Comparison of ENCODE assay signal across 8 cellular contexts in genomic region chr17:45315583-45316270, GRCh38. TPM values are rescaled to one million over a fixed set of nuclear protein-coding genes. Genes with fewer than 3 reads are reported as not detected.
DNase-seq lines count a peak whose midpoint lies in the region; ATAC-seq lines count a peak whose summit lies in the region.

No MANE protein-coding gene starts in this region.

- H3K36me3 Mint-ChIP-seq in CD4-positive, alpha-beta memory T cell, result peaks cover under 1 to 24% of the 10 kb centered on the region in 2 donors

- intact Hi-C loops in CD4-positive, alpha-beta memory T cell (cut with micrococcal nuclease), result loop anchor here (2.0 kb wide), 1 partner anchor 69 kb away; no protein-coding TSS in a partner anchor

- H2AFZ ChIP-seq in neuron (ENCODE audit: low read depth, low read length), result peak overlapping the region; percentile 28

- H3K27ac ChIP-seq in CD4-positive, alpha-beta memory T cell (ENCODE audit: low read depth, low read length), result peak overlapping the region; percentile 77
- no peak overlapping the region for H3K27ac ChIP-seq in ectodermal cell (ENCODE audit: insufficient read depth, low read depth, low read length, poor library complexity, severe bottlenecking)

- H3K27me3 Mint-ChIP-seq in CD4-positive, alpha-beta memory T cell, result no peaks in the 10 kb centered on the region

- H3K9me3 Mint-ChIP-seq in CD4-positive, alpha-beta memory T cell, result no peaks in the 10 kb centered on the region

- H3K4me1 Mint-ChIP-seq in CD4-positive, alpha-beta memory T cell, result peaks cover 60 to 91% (median 75%) of the 10 kb centered on the region in 4 donors

- no peaks in the 10 kb centered on the region for H3K9me3 ChIP-seq in CD4-positive, alpha-beta memory T cell (ENCODE audit: control insufficient read depth in 1 of 2, low read length in 2 of 2)
- H3K9me3 ChIP-seq in ectodermal cell (ENCODE audit: control insufficient read depth, low read length) (no peaks in the 10 kb centered on the region), neuron (ENCODE audit: low read length) (no peaks in the 10 kb centered on the region)

- peak overlapping the region; percentile 85 to 97 (median 93) for H3K4me3 Mint-ChIP-seq in CD4-positive, alpha-beta memory T cell

- H3K4me1 ChIP-seq in CD4-positive, alpha-beta memory T cell (ENCODE audit: insufficient read depth, low read length), result peaks cover 84% of the 10 kb centered on the region
- H3K4me1 ChIP-seq in ectodermal cell (ENCODE audit: control insufficient read depth, insufficient read depth, low read length) (peaks cover 27% of the 10 kb centered on the region), neuron (ENCODE audit: insufficient read depth, low read length) (peaks cover 31% of the 10 kb centered on the region)

- CTCF ChIA-PET in CD4-positive, alpha-beta memory T cell (lab: Charles Lee; ENCODE audit: partially characterized antibody), result interaction anchor here (0.6 to 5.0 kb wide), 11 partner anchors 9 to 166 kb away, joined by 3 to 46 read pairs (median 7); no protein-coding TSS in a partner anchor

- ATAC-seq in GM18517 (IDR thresholded peaks at IDR 0.05; ENCODE audit: unreplicated experiment) (no peak), HG03039 (IDR thresholded peaks at IDR 0.05; ENCODE audit: unreplicated experiment) (no peak)

- WGBS in ectodermal cell, 2 experiments, result 31 to 33% methylated on average over 8 of the region's 8 CpGs

- POLR2A ChIA-PET in CD4-positive, alpha-beta memory T cell (lab: Charles Lee; ENCODE audit: partially characterized antibody), result interaction anchor here (0.7 to 11.7 kb wide), 27 partner anchors 8 to 170 kb away, joined by 3 to 324 read pairs (median 7); partner anchors contain the start of genes FMNL1, HEXIM1, HEXIM2 and SPATA32

- H3K4me3 ChIP-seq in CD4-positive, alpha-beta memory T cell (ENCODE audit: low read length in 2 of 2), result peak overlapping the region; percentile 57 to 92
- peak overlapping the region; percentile 81 for H3K4me3 ChIP-seq in ectodermal cell (ENCODE audit: insufficient read depth, low read depth, low read length)
- peak overlapping the region; percentile 86 for H3K4me3 ChIP-seq in neuron (ENCODE audit: low read length)

- DNase-seq in CD4-positive, alpha-beta memory T cell, result peak in 3 of 5 donors; percentile 18 to 42 (median 30)
- DNase-seq in NCI-H748 (lab: John Stamatoyannopoulos, UW; ENCODE audit: unreplicated experiment), result peak; percentile 40
- DNase-seq in DMS153 (lab: John Stamatoyannopoulos, UW), result no peak
- DNase-seq in GOT3 (lab: John Stamatoyannopoulos, UW), result no peak

- H3K36me3 ChIP-seq in CD4-positive, alpha-beta memory T cell (ENCODE audit: insufficient read depth, low read length), result no peaks in the 10 kb centered on the region
- no peaks in the 10 kb centered on the region for H3K36me3 ChIP-seq in ectodermal cell (ENCODE audit: control insufficient read depth, insufficient read depth, low read length)
- no peaks in the 10 kb centered on the region for H3K36me3 ChIP-seq in neuron (ENCODE audit: insufficient read depth, low read length)

- H3K27me3 ChIP-seq in CD4-positive, alpha-beta memory T cell (ENCODE audit: insufficient read depth, low read length), result no peaks in the 10 kb centered on the region
- H3K27me3 ChIP-seq in ectodermal cell (ENCODE audit: control insufficient read depth, insufficient read depth, low read length, poor library complexity, severe bottlenecking) (no peaks in the 10 kb centered on the region), neuron (ENCODE audit: insufficient read depth, low read length) (no peaks in the 10 kb centered on the region)

- peak overlapping the region; percentile 87 to 97 (median 95) for H3K27ac Mint-ChIP-seq in CD4-positive, alpha-beta memory T cell

RNA-seq across cellular contexts. Expression of gene MAP3K14, which starts 1.1 kb away (rescaled TPM):
- total RNA-seq in CD4-positive, alpha-beta memory T cell, result 10 to 100 TPM; 48.7 to 49.3 TPM
- 10 to 100 TPM in 1 of 2 donors, 1 to 10 TPM in 1; 2.3 to 14.5 TPM for polyA plus RNA-seq in CD4-positive, alpha-beta memory T cell
- 8.2 TPM for polyA plus RNA-seq in ectodermal cell (2013, experiment 1 of 4)
- polyA plus RNA-seq in ectodermal cell (2013, experiment 2 of 4), result 7.6 TPM
- polyA plus RNA-seq in ectodermal cell (2013, experiment 3 of 4), result 5.5 TPM
- polyA plus RNA-seq in ectodermal cell (2013, experiment 4 of 4), result 6.4 TPM

RNA-seq across cellular contexts. Expression of gene SPATA32, which starts 53.8 kb away (rescaled TPM):
- under 1 TPM; 0.22 to 0.41 TPM for total RNA-seq in CD4-positive, alpha-beta memory T cell
- polyA plus RNA-seq in CD4-positive, alpha-beta memory T cell, result under 1 TPM; 0.25 to 0.49 TPM
- polyA plus RNA-seq in ectodermal cell (2013, experiment 1 of 4), result not detected
- polyA plus RNA-seq in ectodermal cell (2013, experiment 2 of 4), result not detected
- not detected for polyA plus RNA-seq in ectodermal cell (2013, experiment 3 of 4)
- not detected for polyA plus RNA-seq in ectodermal cell (2013, experiment 4 of 4)

Comparison
In these comparisons a context has a peak if more than half of its experiments do, and no peak if none do; other contexts are left out.
1. DNase-seq: peak in CD4-positive, alpha-beta memory T cell (3 of 5) and NCI-H748 (single experiment); none in DMS153 (single experiment) and GOT3 (single experiment).
2. Peak in every context shown above with its lines, with median percentiles within 50 percentile points of each other: H3K4me3 ChIP-seq.